29 cellular contexts compared by ENCODE assay signal in genomic region chr15:34361278-34361677, GRCh38. TPM values are rescaled to one million over a fixed set of nuclear protein-coding genes. Genes with fewer than 3 reads are reported as not detected.
"Had no signal": no experiment of that assay in that cellular context is flagged by ENCODE, and none has a peak within 500 bp of the region (broad histone marks: within the 10 kb centered on the region; RNA-seq: fewer than 3 reads in every experiment).

No MANE protein-coding gene starts in this region.

- H3K36me3 Mint-ChIP-seq: natural killer cell had no signal

- H3K79me2 ChIP-seq: parathyroid adenoma had no signal

- H3K9me3 ChIP-seq: left lung, thyroid gland, uterus had no signal

- H3K4me3 Mint-ChIP-seq: activated naive CD4-positive, alpha-beta T cell treated with anti-CD3 and anti-CD28 coated beads for 36 hours; activated naive CD8-positive, alpha-beta T cell treated with anti-CD3 and anti-CD28 coated beads, Interleukin-2, amount 10 ng/mL, durations not matched to agents 7 days and 5 days; activated T-cell treated with anti-CD3 and anti-CD28 coated beads, Interleukin-2, amount 50 U/mL, for 24 hours; immature natural killer cell; natural killer cell; T-helper 2 cell treated with Interferon-gamma antibody and Interleukin-4, amounts not matched to agents 5 μg/mL and 100 μg/mL, for 36 hours had no signal

- H3K36me3 ChIP-seq: thyroid gland, uterus had no signal

- H2AFZ ChIP-seq: parathyroid adenoma had no signal

- H3K9me3 Mint-ChIP-seq: activated naive CD4-positive, alpha-beta T cell treated with anti-CD3 and anti-CD28 coated beads for 36 hours; activated naive CD8-positive, alpha-beta T cell treated with anti-CD3 and anti-CD28 coated beads, Interleukin-2, amount 10 ng/mL, durations not matched to agents 7 days and 5 days; activated T-cell treated with anti-CD3 and anti-CD28 coated beads, Interleukin-2, amount 50 U/mL, for 24 hours; immature natural killer cell; natural killer cell; T-helper 2 cell treated with Interferon-gamma antibody and Interleukin-4, amounts not matched to agents 5 μg/mL and 100 μg/mL, for 36 hours had no signal

- H3K27me3 Mint-ChIP-seq: activated naive CD8-positive, alpha-beta T cell treated with anti-CD3 and anti-CD28 coated beads, Interleukin-2, amount 10 ng/mL, durations not matched to agents 7 days and 5 days; activated T-cell treated with anti-CD3 and anti-CD28 coated beads, Interleukin-2, amount 50 U/mL, for 24 hours had no signal

- H3K27ac Mint-ChIP-seq: activated naive CD4-positive, alpha-beta T cell treated with anti-CD3 and anti-CD28 coated beads for 36 hours; activated T-cell treated with anti-CD3 and anti-CD28 coated beads, Interleukin-2, amount 50 U/mL, for 24 hours; natural killer cell; T-helper 2 cell treated with Interferon-gamma antibody and Interleukin-4, amounts not matched to agents 5 μg/mL and 100 μg/mL, for 36 hours had no signal

- H3K9ac ChIP-seq: parathyroid adenoma had no signal

- ATAC-seq: left lung; natural killer cell; right cardiac atrium; stimulated activated naive CD8-positive, alpha-beta T cell treated with anti-CD3 and anti-CD28 coated beads, Interleukin-15, Interleukin-2, amounts not matched to agents 100 U/mL and 50 U/mL, for 24 hours had no signal

- DNase-seq: activated CD4-positive, alpha-beta T cell treated with anti-CD3 and anti-CD28 coated beads for 1 hour; activated CD4-positive, alpha-beta T cell treated with anti-CD3 and anti-CD28 coated beads, Interleukin-2, amount 50 U/mL, for 1 hour; activated CD8-positive, alpha-beta memory T cell treated with anti-CD3 and anti-CD28 coated beads, Interleukin-2, amount 50 U/mL, for 4 hours; activated effector memory CD4-positive, alpha-beta T cell treated with Interleukin-2 at 50 U/mL for 16 hours; activated naive CD4-positive, alpha-beta T cell treated with anti-CD3 and anti-CD28 coated beads for 36 hours; activated naive CD8-positive, alpha-beta T cell treated with anti-CD3 and anti-CD28 coated beads, Interleukin-2, amount 10 ng/mL, durations not matched to agents 7 days and 5 days; activated T-cell treated with anti-CD3 and anti-CD28 coated beads, Interleukin-2, amount 50 U/mL, for 24 hours; amygdala; effector CD4-positive, alpha-beta T cell; foreskin melanocyte; immature natural killer cell; left lung; natural killer cell; right cardiac atrium; stimulated activated CD4-positive, alpha-beta T cell treated with anti-CD3 and anti-CD28 coated beads, Interleukin-12 subunit alpha, Interleukin-12 subunit beta, amount 100 ng/mL, for 4 hours; stimulated activated CD4-positive, alpha-beta T cell treated with anti-CD3 and anti-CD28 coated beads, Interleukin-4, amount 100 ng/mL, for 4 hours; stimulated activated naive CD8-positive, alpha-beta T cell treated with anti-CD3 and anti-CD28 coated beads, Interleukin-15, Interleukin-2, amounts not matched to agents 100 U/mL and 50 U/mL, for 24 hours; substantia nigra; thyroid gland; uterus had no signal

- H3K4me3 ChIP-seq: left lung, lung, thyroid gland, uterus had no signal

- H3K27me3 ChIP-seq: left lung, thyroid gland, uterus had no signal

- H3K4me1 ChIP-seq: parathyroid adenoma, uterus had no signal

- H3K27ac ChIP-seq: left lung, parathyroid adenoma, thyroid gland, uterus, VCaP had no signal

RNA-seq across cellular contexts. Expression of gene NUTM1, which starts 18.2 kb away (rescaled TPM):
- total RNA-seq: activated naive CD8-positive, alpha-beta T cell treated with anti-CD3 and anti-CD28 coated beads, Interleukin-2, amount 10 ng/mL, durations not matched to agents 7 days and 5 days; chondrocyte; kidney epithelial cell; left lung; lung; natural killer cell; pulmonary artery endothelial cell; right cardiac atrium; skeletal muscle tissue; uterus had no signal
- polyA plus RNA-seq: esophagus, immature natural killer cell, right cardiac atrium had no signal
